In the genomic region with DNA sequence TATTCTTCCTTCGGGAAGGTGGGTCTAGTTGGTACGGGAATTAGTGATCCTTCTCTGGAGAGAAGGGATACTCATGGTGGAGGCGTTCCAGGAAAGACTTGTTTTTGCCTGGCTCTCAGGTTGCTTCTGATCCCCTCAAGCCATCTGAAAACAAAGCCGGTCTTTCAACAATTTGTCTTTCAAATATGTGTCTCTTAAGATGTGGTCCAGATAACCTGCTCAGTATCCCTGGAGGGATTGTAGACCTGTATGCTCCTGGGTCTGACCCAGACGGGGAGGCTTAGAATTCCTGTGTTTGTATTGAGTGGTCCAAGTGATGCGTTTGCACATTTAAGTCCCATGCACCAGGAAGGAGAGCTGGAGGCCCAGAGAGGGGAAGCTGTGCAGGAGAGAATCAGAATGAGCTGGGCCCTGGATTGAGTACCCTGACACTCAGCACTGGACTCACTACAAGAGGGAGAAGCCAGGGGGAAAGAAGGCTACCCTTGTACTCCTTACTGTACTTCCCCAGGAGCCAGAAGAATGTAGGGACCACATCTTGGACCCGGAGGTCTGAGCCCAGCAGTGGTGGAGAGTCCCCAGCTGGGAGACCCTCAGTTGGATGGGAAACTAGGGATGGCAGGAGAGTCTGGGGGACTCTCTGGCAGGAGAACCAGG, we compare ENCODE assay signal across 20 cellular contexts. TPM values are rescaled to one million over a fixed set of nuclear protein-coding genes. Genes with fewer than 3 reads are reported as not detected.
DNase-seq lines count a peak whose midpoint lies in the region; ATAC-seq lines count a peak whose summit lies in the region.
"Had no signal": no experiment of that assay in that cellular context is flagged by ENCODE, and none has a peak within 500 bp of the region (broad histone marks: within the 10 kb centered on the region; RNA-seq: fewer than 3 reads in every experiment).

No MANE protein-coding gene starts in this region.

- H3K4me1 Mint-ChIP-seq in T-helper 17 cell, result peaks cover 19% of the 10 kb centered on the region

- H3K27ac Mint-ChIP-seq in activated naive CD4-positive, alpha-beta T cell treated with anti-CD3 and anti-CD28 coated beads, Interleukin-2, amount 50 U/mL, for 72 hours, result peak overlapping the region; percentile 12 to 50
- peak overlapping the region; percentile 47 for H3K27ac Mint-ChIP-seq in T-helper 17 cell
- H3K27ac Mint-ChIP-seq: CD8-positive, alpha-beta T cell had no signal

- H3K4me3 Mint-ChIP-seq in T-helper 17 cell, result no peak overlapping the region
- H3K4me3 Mint-ChIP-seq: CD8-positive, alpha-beta T cell had no signal

- DNase-seq in activated naive CD4-positive, alpha-beta T cell treated with anti-CD3 and anti-CD28 coated beads, Interleukin-2, amount 50 U/mL, for 72 hours (ENCODE audit: low spot score in 2 of 2), result no peak
- DNase-seq in activated naive CD4-positive, alpha-beta T cell treated with anti-CD3 and anti-CD28 coated beads, Interleukin-2, amount 50 U/mL, for 16 hours, result no peak
- no peak for DNase-seq in T-helper 17 cell
- DNase-seq in islet precursor cell, result peak; percentile 81
- DNase-seq in DMS53 treated with DMSO at 0.1 percent for 48 hours (lab: John Stamatoyannopoulos, UW; ENCODE audit: unreplicated experiment), result no peak
- no peak for DNase-seq in stimulated activated naive CD4-positive, alpha-beta T cell (lab: John Stamatoyannopoulos, UW)
- DNase-seq in mesenteric fat pad (ENCODE audit: low spot score), result no peak
- DNase-seq: ACHN; C1 segment of cervical spinal cord; CD8-positive, alpha-beta T cell; GF-D8; KG1; NCI-H1105; NCI-H146; NCI-H2029; NCI-H2227 treated with DMSO at 0.1 percent for 48 hours; NCI-H748 treated with DMSO at 0.1 percent for 48 hours; Peyer's patch had no signal

- ATAC-seq in activated naive CD4-positive, alpha-beta T cell treated with anti-CD3 and anti-CD28 coated beads, Interleukin-2, amount 50 U/mL, for 72 hours, result no peak
- no peak for ATAC-seq in T-helper 17 cell
- ATAC-seq: CD8-positive, alpha-beta T cell; HCT116 had no signal

- H3K9me3 Mint-ChIP-seq in activated naive CD4-positive, alpha-beta T cell treated with anti-CD3 and anti-CD28 coated beads, Interleukin-2, amount 50 U/mL, for 72 hours, result no peaks in the 10 kb centered on the region
- H3K9me3 Mint-ChIP-seq: CD8-positive, alpha-beta T cell had no signal

- no peaks in the 10 kb centered on the region for H3K9me3 ChIP-seq in T-helper 17 cell (ENCODE audit: control insufficient read depth, low read length, poor library complexity, severe bottlenecking)
- H3K9me3 ChIP-seq: Peyer's patch, SJSA1 had no signal

- no peaks in the 10 kb centered on the region for H3K36me3 Mint-ChIP-seq in activated naive CD4-positive, alpha-beta T cell treated with anti-CD3 and anti-CD28 coated beads, Interleukin-2, amount 50 U/mL, for 72 hours
- peaks cover 2% of the 10 kb centered on the region for H3K36me3 Mint-ChIP-seq in T-helper 17 cell (ENCODE audit: low read depth)
- H3K36me3 Mint-ChIP-seq: CD8-positive, alpha-beta T cell had no signal

- H3K27me3 Mint-ChIP-seq in T-helper 17 cell, result peaks cover 27% of the 10 kb centered on the region

RNA-seq across cellular contexts. Expression of gene ERH, which starts 40.4 kb away (rescaled TPM):
- total RNA-seq in activated naive CD4-positive, alpha-beta T cell treated with anti-CD3 and anti-CD28 coated beads, Interleukin-2, amount 50 U/mL, for 72 hours, result 100 to 1,000 TPM; 296 to 371 TPM
- total RNA-seq in T-helper 17 cell (100 to 1,000 TPM; 102 to 118 TPM), mesenteric fat pad (140 TPM)

RNA-seq across cellular contexts. Expression of gene SLC39A9, which starts 40.8 kb away (rescaled TPM):
- 10 to 100 TPM; 48.1 to 52.4 TPM for total RNA-seq in activated naive CD4-positive, alpha-beta T cell treated with anti-CD3 and anti-CD28 coated beads, Interleukin-2, amount 50 U/mL, for 72 hours
- total RNA-seq in T-helper 17 cell (10 to 100 TPM; 27.6 to 31.0 TPM), mesenteric fat pad (55.0 TPM)
